ENCODE assay signal across 1 cellular context in genomic region chr19:45098521-45099464, GRCh38.
TF ChIP-seq lines count a peak whose summit lies in the region.

No MANE protein-coding gene starts in this region.

TF ChIP-seq in HepG2, 621 proteins besides CTCF, POLR2A, EP300 and RAD21 (continued from another document and continues in another):
- TF ChIP-seq ELK4 (CRISPR knock-in tag; IDR thresholded peaks at IDR 0.05; ENCODE audit: borderline replicate concordance) (no peak), ZNF441 (CRISPR knock-in tag; IDR thresholded peaks at IDR 0.05; ENCODE audit: borderline replicate concordance) (no peak), HNF1B (CRISPR knock-in tag; IDR thresholded peaks at IDR 0.05) (no peak), ZNF558 (CRISPR knock-in tag; IDR thresholded peaks at IDR 0.05; ENCODE audit: borderline replicate concordance) (no peak), ZNF607 (CRISPR knock-in tag; IDR thresholded peaks at IDR 0.05; ENCODE audit: borderline replicate concordance) (no peak), ZNF790 (CRISPR knock-in tag; IDR thresholded peaks at IDR 0.05; ENCODE audit: borderline replicate concordance) (no peak), NFIC (IDR thresholded peaks at IDR 0.05; ENCODE audit: low read length) (no peak), ZNF747 (CRISPR knock-in tag; IDR thresholded peaks at IDR 0.05; ENCODE audit: borderline replicate concordance) (no peak), ZNF383 (CRISPR knock-in tag; IDR thresholded peaks at IDR 0.05; ENCODE audit: borderline replicate concordance) (no peak), ZNF343 (CRISPR knock-in tag; IDR thresholded peaks at IDR 0.05) (0 out of 2 replicates have a peak, but pooled peaks have one; percentile 24), ZNF672 (CRISPR knock-in tag; IDR thresholded peaks at IDR 0.05) (no peak), ZNF256 (CRISPR knock-in tag; conservative IDR thresholded peaks at IDR 0.05) (no peak), IKZF5 (CRISPR knock-in tag; IDR thresholded peaks at IDR 0.05) (no peak), SRF (IDR thresholded peaks at IDR 0.05; ENCODE audit: low read depth, low read length) (no peak), ZNF207 (IDR thresholded peaks at IDR 0.05; ENCODE audit: borderline replicate concordance) (no peak), ARHGAP35 (CRISPR knock-in tag; IDR thresholded peaks at IDR 0.05; ENCODE audit: borderline replicate concordance) (no peak), POGZ (CRISPR knock-in tag; IDR thresholded peaks at IDR 0.05) (no peak), ARID5B (CRISPR knock-in tag; IDR thresholded peaks at IDR 0.05) (no peak), KDM6A (CRISPR knock-in tag; IDR thresholded peaks at IDR 0.05; ENCODE audit: low read depth) (no peak), GMEB2 (CRISPR knock-in tag; IDR thresholded peaks at IDR 0.05; ENCODE audit: low read depth) (no peak), POLR2AphosphoS2 (IDR thresholded peaks at IDR 0.05; ENCODE audit: low read depth, low read length) (no peak), ZNF775 (CRISPR knock-in tag; IDR thresholded peaks at IDR 0.05; ENCODE audit: borderline replicate concordance) (no peak), ZBTB43 (CRISPR knock-in tag; conservative IDR thresholded peaks at IDR 0.05) (no peak), KMT2B (CRISPR knock-in tag; IDR thresholded peaks at IDR 0.05) (no peak), ZSCAN5A (CRISPR knock-in tag; IDR thresholded peaks at IDR 0.05; ENCODE audit: borderline replicate concordance) (no peak), XBP1 (CRISPR knock-in tag; IDR thresholded peaks at IDR 0.05) (no peak), HNF4G (IDR thresholded peaks at IDR 0.05; ENCODE audit: borderline replicate concordance, low read depth, low read length) (no peak), HNF4G (CRISPR knock-in tag; IDR thresholded peaks at IDR 0.05; ENCODE audit: borderline replicate concordance, low read depth) (no peak), CEBPG (CRISPR knock-in tag; IDR thresholded peaks at IDR 0.05) (no peak), ZNF160 (CRISPR knock-in tag; IDR thresholded peaks at IDR 0.05) (no peak), ZNF3 (CRISPR knock-in tag; IDR thresholded peaks at IDR 0.05) (no peak), SMYD3 (CRISPR knock-in tag; IDR thresholded peaks at IDR 0.05) (no peak), ZNF121 (CRISPR knock-in tag; IDR thresholded peaks at IDR 0.05) (no peak), ZNF609 (CRISPR knock-in tag; IDR thresholded peaks at IDR 0.05; ENCODE audit: borderline replicate concordance) (0 out of 2 replicates have a peak, but pooled peaks have one; percentile 30), ZFP82 (CRISPR knock-in tag; IDR thresholded peaks at IDR 0.05; ENCODE audit: borderline replicate concordance) (no peak), YY1 (IDR thresholded peaks at IDR 0.05; ENCODE audit: insufficient read depth, insufficient replicate concordance, low read depth, low read length) (peak; percentile 13), NR2F6 (IDR thresholded peaks at IDR 0.05) (no peak), NR2F6 (CRISPR knock-in tag; IDR thresholded peaks at IDR 0.05) (no peak), PAX8 (CRISPR knock-in tag; IDR thresholded peaks at IDR 0.05; ENCODE audit: borderline replicate concordance) (no peak), RFXAP (CRISPR knock-in tag; IDR thresholded peaks at IDR 0.05; ENCODE audit: borderline replicate concordance) (no peak), IRX3 (CRISPR knock-in tag; IDR thresholded peaks at IDR 0.05; ENCODE audit: borderline replicate concordance, low read depth) (no peak), ZNF704 (CRISPR knock-in tag; IDR thresholded peaks at IDR 0.05; ENCODE audit: borderline replicate concordance) (no peak), GATAD2A (CRISPR knock-in tag; IDR thresholded peaks at IDR 0.05) (0 out of 2 replicates have a peak, but pooled peaks have one; percentile 3), MAFF (IDR thresholded peaks at IDR 0.05; ENCODE audit: low read depth, low read length) (no peak), PHF21A (CRISPR knock-in tag; IDR thresholded peaks at IDR 0.05) (no peak), FIP1L1 (IDR thresholded peaks at IDR 0.05; ENCODE audit: borderline replicate concordance, insufficient read depth, low read depth, low read length) (no peak)
